In the genomic region with DNA sequence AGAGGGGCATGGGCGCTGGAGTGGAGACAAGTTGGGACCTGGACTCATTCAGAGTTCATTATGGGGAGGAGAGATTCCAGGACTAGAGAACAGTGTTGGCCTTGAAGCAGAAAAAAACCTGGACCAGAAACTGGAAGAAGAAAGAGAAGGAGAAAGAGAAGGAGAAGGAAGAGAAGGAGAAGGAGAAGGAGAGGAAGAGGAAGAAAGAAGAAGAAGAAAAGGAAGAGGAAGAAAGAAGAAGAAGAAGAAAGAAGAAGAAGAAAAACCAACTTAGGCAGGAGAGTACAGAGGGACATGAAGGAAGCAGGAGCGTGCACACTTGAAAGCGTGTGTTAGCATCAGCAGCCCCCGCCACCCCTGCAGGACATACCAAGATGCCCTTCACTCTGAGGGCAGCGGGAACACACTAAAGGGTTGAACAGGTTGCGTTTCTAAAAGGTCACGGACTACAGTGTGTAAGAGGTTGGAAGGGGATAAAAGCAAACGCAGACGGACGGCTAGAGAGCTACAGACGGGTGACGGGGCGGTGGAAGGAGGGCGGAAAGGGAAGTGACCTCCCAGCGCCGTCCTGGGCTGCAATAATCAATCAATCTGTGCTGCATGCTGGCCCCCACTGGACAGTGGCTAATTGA, we compare ENCODE assay signal across 8 cellular contexts.
DNase-seq lines count a peak whose midpoint lies in the region; ATAC-seq lines count a peak whose summit lies in the region.

No MANE protein-coding gene starts in this region.

- peak overlapping the region in 1 of 6 donors; percentile 62 for H3K27ac Mint-ChIP-seq in immature natural killer cell

- H3K4me1 ChIP-seq in right cardiac atrium (ENCODE audit: control insufficient read depth, insufficient read depth, low read length) (no peaks in the 10 kb centered on the region), adipocyte (ENCODE audit: control insufficient read depth, insufficient read depth, low read length) (no peaks in the 10 kb centered on the region), mesendoderm (ENCODE audit: control insufficient read depth, low read depth, low read length) (peaks cover 4% of the 10 kb centered on the region), aorta (ENCODE audit: control insufficient read depth in 1 of 2, insufficient read depth in 2 of 2, low read length in 2 of 2) (no peaks in the 10 kb centered on the region), Karpas-422 (ENCODE audit: low read length) (no peaks in the 10 kb centered on the region)

- H3K23ac ChIP-seq in mesendoderm (ENCODE audit: low read length), result no peak overlapping the region

- H3K79me1 ChIP-seq in mesendoderm (ENCODE audit: low read length), result no peaks in the 10 kb centered on the region

- 14% methylated on average over 16 of the region's 16 CpGs for WGBS in right cardiac atrium
- no CpG with 5 or more reads among the region's 16 CpGs for WGBS in mesendoderm (ENCODE audit: extremely low coverage, insufficient coverage, low lambda C conversion rate)
- WGBS in aorta, 2 donors, result 17 to 21% methylated on average over 16 of the region's 16 CpGs

- no peak overlapping the region for H2BK5ac ChIP-seq in mesendoderm (ENCODE audit: low read length)

- H3K9me3 ChIP-seq in right cardiac atrium (ENCODE audit: control insufficient read depth, low read length) (no peaks in the 10 kb centered on the region), adipocyte (ENCODE audit: control insufficient read depth, low read length) (no peaks in the 10 kb centered on the region), aorta (ENCODE audit: control insufficient read depth, low read length) (peaks cover 1% of the 10 kb centered on the region), Karpas-422 (ENCODE audit: low read length) (no peaks in the 10 kb centered on the region)

- peak overlapping the region; percentile 96 for H3K4me2 ChIP-seq in mesendoderm (ENCODE audit: low read length)
- no peak overlapping the region for H3K4me2 ChIP-seq in Karpas-422 (ENCODE audit: low read depth, low read length, poor library complexity, severe bottlenecking)

- H3K27me3 ChIP-seq in right cardiac atrium (ENCODE audit: control insufficient read depth, insufficient read depth) (no peaks in the 10 kb centered on the region), adipocyte (replicated peaks; ENCODE audit: control insufficient read depth, insufficient read depth, low read length) (peaks cover 43% of the 10 kb centered on the region), mesendoderm (ENCODE audit: insufficient read depth, low read length, poor library complexity) (no peaks in the 10 kb centered on the region), aorta (ENCODE audit: control insufficient read depth in 1 of 2, insufficient read depth in 2 of 2, low read length in 1 of 2) (no peaks in the 10 kb centered on the region), Karpas-422 (ENCODE audit: low read length) (no peaks in the 10 kb centered on the region)

- H3K36me3 Mint-ChIP-seq in immature natural killer cell, result no peaks in the 10 kb centered on the region

- H4K20me1 ChIP-seq in Karpas-422 (ENCODE audit: insufficient read depth, low read depth, low read length), result no peaks in the 10 kb centered on the region

- no peak overlapping the region for H4K8ac ChIP-seq in mesendoderm (ENCODE audit: low read depth, low read length)

- DNase-seq in right cardiac atrium (no peak), cardiac septum (ENCODE audit: low spot score) (no peak), adipocyte (ENCODE audit: low read depth) (no peak), mesendoderm (no peak), aorta (no peak), immature natural killer cell (no peak), Karpas-422 (no peak)

- no peak overlapping the region for H2BK15ac ChIP-seq in mesendoderm (replicated peaks; ENCODE audit: low read depth)

- H3K36me3 ChIP-seq in adipocyte (ENCODE audit: control insufficient read depth, insufficient read depth, low read length, severe bottlenecking), result no peaks in the 10 kb centered on the region
- H3K36me3 ChIP-seq in mesendoderm (ENCODE audit: control insufficient read depth, insufficient read depth, low read length), result no peaks in the 10 kb centered on the region
- no peaks in the 10 kb centered on the region for H3K36me3 ChIP-seq in aorta (ENCODE audit: control insufficient read depth in 1 of 2, insufficient read depth in 2 of 2, low read length in 1 of 2)
- no peaks in the 10 kb centered on the region for H3K36me3 ChIP-seq in Karpas-422 (ENCODE audit: insufficient read depth, low read length)

- H3K56ac ChIP-seq in mesendoderm (ENCODE audit: low read length), result peak overlapping the region; percentile 88

- H3K4ac ChIP-seq in mesendoderm (ENCODE audit: low read depth, low read length), result no peak overlapping the region

- H3K9me2 ChIP-seq in Karpas-422 (replicated peaks; ENCODE audit: insufficient read depth, low read length), result no peaks in the 10 kb centered on the region

- H3K4me3 ChIP-seq in right cardiac atrium (ENCODE audit: low read length) (peak overlapping the region; percentile 15), adipocyte (ENCODE audit: low read length) (peak overlapping the region; percentile 63), mesendoderm (ENCODE audit: low read length) (peak overlapping the region; percentile 43), aorta (ENCODE audit: low read length in 2 of 2) (peak overlapping the region in 1 of 2 donors; percentile 1), Karpas-422 (ENCODE audit: low read length) (no peak overlapping the region)

- peaks cover 0 to 8% (median 6%) of the 10 kb centered on the region in 3 donors for H3K27me3 Mint-ChIP-seq in immature natural killer cell (ENCODE audit: low read depth in 3 of 3)

- H3K4me1 Mint-ChIP-seq in immature natural killer cell, result peaks cover 3 to 7% of the 10 kb centered on the region in 2 donors

- intact Hi-C loops in right cardiac atrium (cut with DNase I), result no loop called here
- intact Hi-C loops in cardiac septum (cut with DNase I), result no loop called here
- intact Hi-C loops in aorta (cut with DNase I), result no loop called here

- no peak for ATAC-seq in right cardiac atrium
- peak; percentile 5 for ATAC-seq in aorta (ENCODE audit: low FRiP score)
- no peak for ATAC-seq in GM18861 (IDR thresholded peaks at IDR 0.05; ENCODE audit: unreplicated experiment)

- H3K9me3 Mint-ChIP-seq in immature natural killer cell, result peaks cover 0 to 21% (median 6%) of the 10 kb centered on the region in 6 donors

- H2BK120ac ChIP-seq in mesendoderm (ENCODE audit: low read depth, low read length), result no peak overlapping the region

- H3K9ac ChIP-seq in adipocyte (ENCODE audit: low read length), result no peak overlapping the region
- peak overlapping the region; percentile 70 for H3K9ac ChIP-seq in mesendoderm (ENCODE audit: low read length)
- no peak overlapping the region for H3K9ac ChIP-seq in Karpas-422 (ENCODE audit: low read length)

- H3K4me3 Mint-ChIP-seq in immature natural killer cell, result peak overlapping the region in 2 of 5 donors; percentile 44 to 56

- no peak overlapping the region for H3K18ac ChIP-seq in mesendoderm (ENCODE audit: low read length)

- no peak overlapping the region for H2AFZ ChIP-seq in Karpas-422 (ENCODE audit: low read length)

- H3K79me2 ChIP-seq in mesendoderm (ENCODE audit: control insufficient read depth, insufficient read depth, low read length) (no peaks in the 10 kb centered on the region), Karpas-422 (ENCODE audit: low read length) (no peaks in the 10 kb centered on the region)

- no peak overlapping the region for H3K27ac ChIP-seq in right cardiac atrium (ENCODE audit: low read length)
- H3K27ac ChIP-seq in mesendoderm (ENCODE audit: low read depth, low read length), result no peak overlapping the region
- no peak overlapping the region for H3K27ac ChIP-seq in aorta (ENCODE audit: low read depth in 1 of 2, low read length in 2 of 2)
- H3K27ac ChIP-seq in Karpas-422 (ENCODE audit: low read length), result no peak overlapping the region

- no peak overlapping the region for H2AK5ac ChIP-seq in mesendoderm (ENCODE audit: low read length)

- no peak overlapping the region for H4K5ac ChIP-seq in mesendoderm (ENCODE audit: low read length)
